Comparison of ENCODE assay signal across 24 cellular contexts in the genomic region with DNA sequence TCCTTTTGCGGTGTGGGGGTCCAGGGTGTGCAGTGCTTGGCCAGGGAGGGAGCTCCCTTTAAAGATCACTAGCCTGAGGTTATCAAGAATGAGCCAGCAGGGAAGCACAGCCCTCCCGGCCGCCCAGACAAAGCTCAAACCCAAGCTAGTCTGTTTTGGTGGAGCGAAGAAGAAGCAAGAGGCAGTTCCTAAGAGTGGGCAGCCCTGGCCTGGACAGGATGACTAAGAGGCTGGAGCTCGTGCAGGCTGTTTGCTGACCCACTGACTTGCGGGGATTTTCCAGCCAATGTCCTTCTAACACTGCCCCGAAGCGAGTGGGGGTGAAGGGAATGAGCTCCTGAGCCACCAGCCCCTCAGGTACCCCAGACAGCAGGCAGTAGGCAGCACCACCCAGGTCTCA.
DNase-seq lines count a peak whose midpoint lies in the region; ATAC-seq lines count a peak whose summit lies in the region.
"Had no signal": no experiment of that assay in that cellular context is flagged by ENCODE, and none has a peak within 500 bp of the region (broad histone marks: within the 10 kb centered on the region; RNA-seq: fewer than 3 reads in every experiment).

No MANE protein-coding gene starts in this region.

- no peak overlapping the region for H3K4me3 Mint-ChIP-seq in T-helper 17 cell
- H3K4me3 Mint-ChIP-seq: activated CD4-positive, alpha-beta T cell treated with anti-CD3 and anti-CD28 coated beads, Interleukin-2, amount 10 ng/mL, durations not matched to agents 7 days and 5 days; activated naive CD4-positive, alpha-beta T cell treated with anti-CD3 and anti-CD28 coated beads, Interleukin-2, amount 50 U/mL, for 24 hours; activated T-helper 1 cell treated with anti-CD3 and anti-CD28 coated beads, Interleukin-12 subunit alpha, Interleukin-12 subunit beta, Interleukin-2, Interleukin-4 antibody, amounts not matched to agents 30 ng/mL and 10 ng/mL and 1 ng/mL, durations not matched to agents 14 hours and 24 hours and 36 hours; endodermal cell; H9 had no signal

- H3K9me3 ChIP-seq in mesodermal cell (ENCODE audit: control insufficient read depth, low read length), result no peaks in the 10 kb centered on the region
- no peaks in the 10 kb centered on the region for H3K9me3 ChIP-seq in T-helper 17 cell (ENCODE audit: control insufficient read depth, low read length, poor library complexity, severe bottlenecking)
- H3K9me3 ChIP-seq: BE2C, esophagus squamous epithelium, suprapubic skin had no signal

- H3K27ac Mint-ChIP-seq in T-helper 17 cell, result no peak overlapping the region
- H3K27ac Mint-ChIP-seq: activated CD4-positive, alpha-beta T cell treated with anti-CD3 and anti-CD28 coated beads, Interleukin-2, amount 10 ng/mL, durations not matched to agents 7 days and 5 days; activated naive CD4-positive, alpha-beta T cell treated with anti-CD3 and anti-CD28 coated beads, Interleukin-2, amount 50 U/mL, for 24 hours; activated T-helper 1 cell treated with anti-CD3 and anti-CD28 coated beads, Interleukin-12 subunit alpha, Interleukin-12 subunit beta, Interleukin-2, Interleukin-4 antibody, amounts not matched to agents 30 ng/mL and 10 ng/mL and 1 ng/mL, durations not matched to agents 14 hours and 24 hours and 36 hours; endodermal cell had no signal

- DNase-seq in Daoy (ENCODE audit: low read depth) (peak; percentile 17), T1000 (lab: John Stamatoyannopoulos, UW) (peak; percentile 23), dermis microvascular lymphatic vessel endothelial cell (ENCODE audit: low read depth in 2 of 2) (peak; percentile 60 to 89), NCI-H82 (lab: John Stamatoyannopoulos, UW) (no peak), kidney tubule cell (ENCODE audit: low spot score) (no peak), T-helper 17 cell (no peak)
- DNase-seq: activated CD4-positive, alpha-beta T cell treated with anti-CD3 and anti-CD28 coated beads, Interleukin-2, amount 10 ng/mL, durations not matched to agents 7 days and 5 days; aorta; BE2C; endodermal cell; esophagus squamous epithelium; H9; Karpas-422; NCI-H1694; NCI-H2171; NCI-H524 treated with DMSO at 0.1 percent for 48 hours; WERI-Rb-1 had no signal

- ATAC-seq in GM18520 (IDR thresholded peaks at IDR 0.05; ENCODE audit: unreplicated experiment) (no peak), T-helper 17 cell (no peak)

- no peaks in the 10 kb centered on the region for H3K36me3 ChIP-seq in mesodermal cell (ENCODE audit: control insufficient read depth, insufficient read depth, low read length)
- H3K36me3 ChIP-seq: BE2C, esophagus squamous epithelium, suprapubic skin, WERI-Rb-1 had no signal

- H3K27ac ChIP-seq in mesodermal cell (ENCODE audit: low read depth, low read length, severe bottlenecking), result peak overlapping the region; percentile 29
- H3K27ac ChIP-seq: esophagus squamous epithelium, suprapubic skin, WERI-Rb-1 had no signal

- no peak overlapping the region for H3K4me3 ChIP-seq in mesodermal cell (ENCODE audit: extremely low read depth, insufficient read depth, low read length, poor library complexity, severe bottlenecking)
- H3K4me3 ChIP-seq: esophagus squamous epithelium, lung, skin epidermis, suprapubic skin had no signal

- H3K4me1 Mint-ChIP-seq in T-helper 17 cell, result no peaks in the 10 kb centered on the region
- H3K4me1 Mint-ChIP-seq: activated CD4-positive, alpha-beta T cell treated with anti-CD3 and anti-CD28 coated beads, Interleukin-2, amount 10 ng/mL, durations not matched to agents 7 days and 5 days; activated naive CD4-positive, alpha-beta T cell treated with anti-CD3 and anti-CD28 coated beads, Interleukin-2, amount 50 U/mL, for 24 hours; endodermal cell had no signal

- WGBS in mesodermal cell (ENCODE audit: insufficient coverage in 2 of 2), 2 experiments, result 85 to 86% methylated on average over 6 to 7 of the region's 8 CpGs

- H3K4me1 ChIP-seq in mesodermal cell (ENCODE audit: control insufficient read depth, insufficient read depth, low read length, poor library complexity, severe bottlenecking), result peaks cover 12% of the 10 kb centered on the region
- H3K4me1 ChIP-seq: BE2C had no signal

- peaks cover 5% of the 10 kb centered on the region for H3K36me3 Mint-ChIP-seq in T-helper 17 cell (ENCODE audit: low read depth)
- H3K36me3 Mint-ChIP-seq: activated naive CD4-positive, alpha-beta T cell treated with anti-CD3 and anti-CD28 coated beads, Interleukin-2, amount 50 U/mL, for 24 hours had no signal

- H3K27me3 Mint-ChIP-seq in T-helper 17 cell, result peaks cover 37% of the 10 kb centered on the region

Comparison
In these comparisons a context has a peak if more than half of its experiments do, and no peak if none do; other contexts are left out.
1. DNase-seq: peak in Daoy (single experiment), T1000 (single experiment) and dermis microvascular lymphatic vessel endothelial cell (2 of 2); none in NCI-H82 (single experiment), kidney tubule cell (single experiment) and T-helper 17 cell (0 of 3).